In genomic region chr4:108683479-108683878, GRCh38 we compare ENCODE assay signal across 8 cellular contexts. TPM values are rescaled to one million over a fixed set of nuclear protein-coding genes. Genes with fewer than 3 reads are reported as not detected.
A peak's percentile ranks its signal among the peaks of the same experiment; 100 is the strongest.
DNase-seq lines count a peak whose midpoint lies in the region; TF ChIP-seq lines count a peak whose summit lies in the region.

No MANE protein-coding gene starts in this region.

- DNase-seq in AG09319 (ENCODE audit: extremely low read depth, low read depth) (peak; percentile 16), HAP-1 (ENCODE audit: low spot score in 2 of 2) (peak; percentile 46 to 77), kidney epithelial cell (ENCODE audit: low read depth) (no peak), islet precursor cell (no peak), NCI-H128 (lab: John Stamatoyannopoulos, UW; ENCODE audit: unreplicated experiment) (no peak)
- DNase-seq in activated T-cell treated with anti-CD3 and anti-CD28 coated beads, Interleukin-2, amount 50 U/mL, for 1 hour: no peak
- no peak for DNase-seq in activated T-cell treated with anti-CD3 and anti-CD28 coated beads, Interleukin-2, amount 50 U/mL, for 24 hours

- H3K4me3 Mint-ChIP-seq in activated T-cell treated with anti-CD3 and anti-CD28 coated beads, Interleukin-2, amount 50 U/mL, for 24 hours: no peak overlapping the region

- H3K27ac ChIP-seq in VCaP: no peak overlapping the region

- peak; percentile 33 for TF ChIP-seq CTCF in AG09319 (IDR thresholded peaks at IDR 0.05; ENCODE audit: low read depth, low read length)
- peak; percentile 75 for TF ChIP-seq CTCF in VCaP (conservative IDR thresholded peaks at IDR 0.05)
- TF ChIP-seq CTCF in kidney epithelial cell (IDR thresholded peaks at IDR 0.05; ENCODE audit: insufficient read depth, low read length, poor library complexity, severe bottlenecking): peak; percentile 31

- in situ Hi-C loops in HAP-1 (cut with MboI; ENCODE audit: low sequenced_read_pairs): no loop called here

- no peaks in the 10 kb centered on the region for H3K9me3 Mint-ChIP-seq in activated T-cell treated with anti-CD3 and anti-CD28 coated beads, Interleukin-2, amount 50 U/mL, for 24 hours

- H3K27me3 Mint-ChIP-seq in activated T-cell treated with anti-CD3 and anti-CD28 coated beads, Interleukin-2, amount 50 U/mL, for 24 hours: no peaks in the 10 kb centered on the region

- no peaks in the 10 kb centered on the region for H3K9me3 ChIP-seq in HAP-1

- no peaks in the 10 kb centered on the region for H3K4me1 Mint-ChIP-seq in activated T-cell treated with anti-CD3 and anti-CD28 coated beads, Interleukin-2, amount 50 U/mL, for 24 hours (ENCODE audit: low read depth)

- H3K36me3 Mint-ChIP-seq in activated T-cell treated with anti-CD3 and anti-CD28 coated beads, Interleukin-2, amount 50 U/mL, for 24 hours (ENCODE audit: low read depth): peaks cover 6% of the 10 kb centered on the region

- H3K4me1 ChIP-seq in HAP-1: peaks cover 5% of the 10 kb centered on the region

- H3K27me3 ChIP-seq in HAP-1 (ENCODE audit: low read depth): no peaks in the 10 kb centered on the region
- no peaks in the 10 kb centered on the region for H3K27me3 ChIP-seq in kidney epithelial cell (ENCODE audit: control insufficient read depth, insufficient read depth, low read length)

- no peak overlapping the region for H3K27ac Mint-ChIP-seq in activated T-cell treated with anti-CD3 and anti-CD28 coated beads, Interleukin-2, amount 50 U/mL, for 24 hours

- no peaks in the 10 kb centered on the region for H3K36me3 ChIP-seq in HAP-1 (replicated peaks)
- H3K36me3 ChIP-seq in kidney epithelial cell (ENCODE audit: control insufficient read depth, insufficient read depth, low read length): no peaks in the 10 kb centered on the region

- H3K4me3 ChIP-seq in HAP-1: no peak overlapping the region
- H3K4me3 ChIP-seq in kidney epithelial cell (ENCODE audit: low read depth, low read length): no peak overlapping the region

RNA-seq across cellular contexts. Expression of gene OSTC, which starts 33.1 kb away (rescaled TPM):
- 119 and 137 TPM in 2 replicates for total RNA-seq in kidney epithelial cell

Comparison
In these comparisons a context has a peak if more than half of its experiments do, and no peak if none do; other contexts are left out.
1. DNase-seq: peak in AG09319 (single experiment) and HAP-1 (2 of 2); none in kidney epithelial cell (single experiment), islet precursor cell (single experiment), NCI-H128 (single experiment), activated T-cell treated with anti-CD3 and anti-CD28 coated beads, Interleukin-2, amount 50 U/mL, for 1 hour (single experiment) and activated T-cell treated with anti-CD3 and anti-CD28 coated beads, Interleukin-2, amount 50 U/mL, for 24 hours (single experiment).
2. Peak in every context shown above with its lines, with median percentiles within 50 percentile points of each other: CTCF ChIP-seq.